Comparison of ENCODE assay signal across 8 cellular contexts in the genomic region with DNA sequence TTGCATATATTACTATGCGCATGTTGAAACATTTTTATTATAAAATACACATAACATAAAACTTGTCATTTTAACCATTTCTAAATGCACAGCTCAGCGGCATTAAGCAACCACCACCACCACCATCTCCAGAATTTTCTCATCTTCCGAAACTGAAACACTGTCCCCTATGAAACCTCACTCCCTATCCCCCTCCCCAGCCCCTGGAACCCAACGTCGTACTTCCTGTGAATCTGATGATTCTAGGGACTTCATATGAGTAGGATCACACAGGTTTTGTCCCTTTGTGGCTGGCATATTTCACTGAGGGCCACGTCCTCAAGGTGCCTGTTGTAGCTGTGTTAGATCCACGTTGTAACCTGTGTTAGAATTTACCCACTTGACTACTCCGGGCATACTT. TPM values are rescaled to one million over a fixed set of nuclear protein-coding genes. Genes with fewer than 3 reads are reported as not detected.
DNase-seq lines count a peak whose midpoint lies in the region; ATAC-seq and TF ChIP-seq lines count a peak whose summit lies in the region.

No MANE protein-coding gene starts in this region.

- intact Hi-C loops in MCF 10A (cut with micrococcal nuclease), result no loop called here

- H3K4me1 Mint-ChIP-seq in IgD-negative memory B cell (peaks cover 3 to 11% (median 8%) of the 10 kb centered on the region in 3 donors), MCF 10A (ENCODE audit: insufficient read depth, unreplicated experiment) (peaks cover 17% of the 10 kb centered on the region)
- peaks cover 13 to 29% (median 23%) of the 10 kb centered on the region in 4 donors for H3K4me1 Mint-ChIP-seq in naive thymus-derived CD8-positive, alpha-beta T cell

- H3K4me3 ChIP-seq in BE2C (ENCODE audit: low read depth, low read length), result peak overlapping the region; percentile 85

- H3K36me3 ChIP-seq in BE2C, result peaks cover 4% of the 10 kb centered on the region; the same call in 1 of the 2 replicates

- TF ChIP-seq CTCF in BE2C (IDR thresholded peaks at IDR 0.05; ENCODE audit: low read depth, low read length), result no peak
- no peak for TF ChIP-seq CTCF in MCF 10A (IDR thresholded peaks at IDR 0.05; ENCODE audit: unreplicated experiment)

- ATAC-seq in naive thymus-derived CD8-positive, alpha-beta T cell, result no peak
- ATAC-seq in HG02571 (IDR thresholded peaks at IDR 0.05; ENCODE audit: unreplicated experiment), result no peak

- CTCF ChIA-PET in MCF 10A (lab: Yijun Ruan, JAX), result no interaction called here

- POLR2A ChIA-PET in MCF 10A (lab: Yijun Ruan, JAX), result interaction anchor here (0.6 to 1.0 kb wide), 3 partner anchors 35 to 347 kb away, joined by 3 to 4 read pairs (median 3); no protein-coding TSS in a partner anchor
- POLR2A ChIA-PET in naive thymus-derived CD8-positive, alpha-beta T cell (lab: Charles Lee), result interaction anchor here (0.6 to 1.6 kb wide), 10 partner anchors 9 to 1956 kb away, joined by 3 to 7 read pairs (median 4); no protein-coding TSS in a partner anchor

- H3K27ac Mint-ChIP-seq in IgD-negative memory B cell, result peak overlapping the region in 1 of 3 donors; percentile 55
- H3K27ac Mint-ChIP-seq in MCF 10A (ENCODE audit: low read depth, unreplicated experiment), result peak overlapping the region; percentile 96
- H3K27ac Mint-ChIP-seq in naive thymus-derived CD8-positive, alpha-beta T cell, result peak overlapping the region in 8 of 10 donors; percentile 70 to 87 (median 80)

- H3K4me1 ChIP-seq in BE2C, result no peaks in the 10 kb centered on the region

- H3K27me3 Mint-ChIP-seq in IgD-negative memory B cell, result no peaks in the 10 kb centered on the region
- H3K27me3 Mint-ChIP-seq in MCF 10A (ENCODE audit: insufficient read depth, unreplicated experiment), result no peaks in the 10 kb centered on the region
- H3K27me3 Mint-ChIP-seq in naive thymus-derived CD8-positive, alpha-beta T cell, result no peaks in the 10 kb centered on the region

- H3K36me3 Mint-ChIP-seq in IgD-negative memory B cell, result no peaks in the 10 kb centered on the region
- peaks cover 12% of the 10 kb centered on the region for H3K36me3 Mint-ChIP-seq in MCF 10A (ENCODE audit: insufficient read depth, unreplicated experiment)
- peaks cover 0 to 3% (median 0%) of the 10 kb centered on the region in 3 donors for H3K36me3 Mint-ChIP-seq in naive thymus-derived CD8-positive, alpha-beta T cell

- H3K9me3 Mint-ChIP-seq in IgD-negative memory B cell (no peaks in the 10 kb centered on the region), MCF 10A (ENCODE audit: unreplicated experiment) (no peaks in the 10 kb centered on the region)
- no peaks in the 10 kb centered on the region for H3K9me3 Mint-ChIP-seq in naive thymus-derived CD8-positive, alpha-beta T cell

- peak overlapping the region in 3 of 4 donors; percentile 8 to 91 (median 71) for H3K4me3 Mint-ChIP-seq in IgD-negative memory B cell
- peak overlapping the region; percentile 65 for H3K4me3 Mint-ChIP-seq in MCF 10A (ENCODE audit: unreplicated experiment)
- peak overlapping the region; percentile 33 to 95 (median 72) for H3K4me3 Mint-ChIP-seq in naive thymus-derived CD8-positive, alpha-beta T cell

- DNase-seq in BE2C (no peak), MCF 10A (ENCODE audit: unreplicated experiment) (no peak), SKM-1 treated with dmso at 0.1 percent for 144 hours (lab: John Stamatoyannopoulos, UW; ENCODE audit: unreplicated experiment) (no peak), hepatic stellate cell (ENCODE audit: low spot score) (no peak), NCI-H1930 (lab: John Stamatoyannopoulos, UW) (no peak)
- DNase-seq in naive thymus-derived CD8-positive, alpha-beta T cell, result no peak

- H3K27me3 ChIP-seq in BE2C, result no peaks in the 10 kb centered on the region

- H3K9me3 ChIP-seq in BE2C, result no peaks in the 10 kb centered on the region

- no TSS peak for BruUV-seq in MCF 10A (replicated peaks; lab: Mats Ljungman, UMichigan)

RNA-seq across cellular contexts. Expression of gene MAP2K2, which starts 0.7 kb away (rescaled TPM):
- 120 TPM for polyA plus RNA-seq in BE2C (2012; ENCODE audit: insufficient read depth, insufficient read length, low read depth)
- polyA plus RNA-seq in IgD-negative memory B cell, result 69.1 TPM
- total RNA-seq in MCF 10A (2022), result 171 and 230 TPM in 2 replicates
- 100 to 1,000 TPM; 119 to 134 TPM for total RNA-seq in naive thymus-derived CD8-positive, alpha-beta T cell
- polyA plus RNA-seq in naive thymus-derived CD8-positive, alpha-beta T cell, result 100 to 1,000 TPM in 1 of 3 donors, 10 to 100 TPM in 2; 48.0 to 101 (median 67.3) TPM

RNA-seq across cellular contexts. Expression of gene CREB3L3, which starts 28.8 kb away (rescaled TPM):
- polyA plus RNA-seq in BE2C (2012; ENCODE audit: insufficient read depth, insufficient read length, low read depth), result not detected
- not detected for polyA plus RNA-seq in IgD-negative memory B cell
- not detected in 2 replicates for total RNA-seq in MCF 10A (2022)
- total RNA-seq in naive thymus-derived CD8-positive, alpha-beta T cell, result not detected
- not detected for polyA plus RNA-seq in naive thymus-derived CD8-positive, alpha-beta T cell

RNA-seq across cellular contexts. Expression of gene SIRT6, which starts 57.7 kb away (rescaled TPM):
- polyA plus RNA-seq in BE2C (2012; ENCODE audit: insufficient read depth, insufficient read length, low read depth), result 122 TPM
- polyA plus RNA-seq in IgD-negative memory B cell, result 4.8 TPM
- total RNA-seq in MCF 10A (2022), result 33.2 and 43.9 TPM in 2 replicates
- 10 to 100 TPM; 27.2 to 27.3 TPM for total RNA-seq in naive thymus-derived CD8-positive, alpha-beta T cell
- polyA plus RNA-seq in naive thymus-derived CD8-positive, alpha-beta T cell, result 1 to 10 TPM in 2 of 3 donors, under 1 TPM in 1; 0.86 to 4.3 (median 1.4) TPM

RNA-seq across cellular contexts. Expression of gene ANKRD24, which starts 57.9 kb away (rescaled TPM):
- 0.40 TPM for polyA plus RNA-seq in BE2C (2012; ENCODE audit: insufficient read depth, insufficient read length, low read depth)
- not detected for polyA plus RNA-seq in IgD-negative memory B cell
- 1.2 and 2.9 TPM in 2 replicates for total RNA-seq in MCF 10A (2022)
- total RNA-seq in naive thymus-derived CD8-positive, alpha-beta T cell, result 1 to 10 TPM; 1.9 to 2.2 TPM
- polyA plus RNA-seq in naive thymus-derived CD8-positive, alpha-beta T cell, result under 1 TPM in 2 of 3 donors, not detected in 1; 0.36 to 0.50 TPM

RNA-seq across cellular contexts. Expression of gene ZBTB7A, which starts 57.9 kb away (rescaled TPM):
- 17.1 TPM for polyA plus RNA-seq in BE2C (2012; ENCODE audit: insufficient read depth, insufficient read length, low read depth)
- polyA plus RNA-seq in IgD-negative memory B cell, result 75.7 TPM
- total RNA-seq in MCF 10A (2022), result 32.7 and 35.1 TPM in 2 replicates
- total RNA-seq in naive thymus-derived CD8-positive, alpha-beta T cell, result 10 to 100 TPM; 59.9 TPM
- polyA plus RNA-seq in naive thymus-derived CD8-positive, alpha-beta T cell, result 10 to 100 TPM; 31.3 to 52.2 (median 31.5) TPM
